In genomic region chr3:186109897-186110803, GRCh38 we compare ENCODE assay signal across 1 cellular context.
A peak's percentile ranks its signal among the peaks of the same experiment; 100 is the strongest.
TF ChIP-seq lines count a peak whose summit lies in the region.

No MANE protein-coding gene starts in this region.

TF ChIP-seq in HepG2, 621 proteins besides CTCF, POLR2A, EP300 and RAD21 (continued from another document):
- TF ChIP-seq ARNT2 (CRISPR knock-in tag; IDR thresholded peaks at IDR 0.05; ENCODE audit: low read depth) (no peak), REXO4 (CRISPR knock-in tag; IDR thresholded peaks at IDR 0.05; ENCODE audit: borderline replicate concordance) (no peak), CAMTA2 (CRISPR knock-in tag; IDR thresholded peaks at IDR 0.05; ENCODE audit: borderline replicate concordance) (no peak; the same call in 1 of the 2 replicates), ZNF343 (CRISPR knock-in tag; IDR thresholded peaks at IDR 0.05) (no peak), ZSCAN21 (CRISPR knock-in tag; IDR thresholded peaks at IDR 0.05; ENCODE audit: borderline replicate concordance) (no peak), ZNF773 (CRISPR knock-in tag; IDR thresholded peaks at IDR 0.05; ENCODE audit: borderline replicate concordance) (no peak), ZNF30 (CRISPR knock-in tag; IDR thresholded peaks at IDR 0.05) (no peak), ZNF75D (CRISPR knock-in tag; IDR thresholded peaks at IDR 0.05; ENCODE audit: borderline replicate concordance) (no peak), NFKBIZ (CRISPR knock-in tag; IDR thresholded peaks at IDR 0.05) (no peak), ZFX (CRISPR knock-in tag; IDR thresholded peaks at IDR 0.05; ENCODE audit: low read depth) (peak; percentile 8; the same call in 1 of the 2 replicates), HMG20B (CRISPR knock-in tag; conservative IDR thresholded peaks at IDR 0.05) (no peak), PHF5A (CRISPR knock-in tag; IDR thresholded peaks at IDR 0.05; ENCODE audit: low read depth, unreplicated experiment) (no peak), NCOA2 (CRISPR knock-in tag; IDR thresholded peaks at IDR 0.05) (no peak), ZC3H4 (CRISPR knock-in tag; IDR thresholded peaks at IDR 0.05; ENCODE audit: borderline replicate concordance) (no peak), WIZ (CRISPR knock-in tag; IDR thresholded peaks at IDR 0.05) (no peak), ZNF512 (CRISPR knock-in tag; IDR thresholded peaks at IDR 0.05) (no peak), SNAPC2 (CRISPR knock-in tag; IDR thresholded peaks at IDR 0.05) (no peak), ARHGAP35 (CRISPR knock-in tag; IDR thresholded peaks at IDR 0.05; ENCODE audit: borderline replicate concordance) (no peak), ZNF768 (CRISPR knock-in tag; IDR thresholded peaks at IDR 0.05) (no peak), ARNTL (CRISPR knock-in tag; IDR thresholded peaks at IDR 0.05) (no peak), GTF3A (CRISPR knock-in tag; conservative IDR thresholded peaks at IDR 0.05) (no peak), HDAC2 (CRISPR knock-in tag; IDR thresholded peaks at IDR 0.05) (peak; percentile 27; the same call in 1 of the 2 replicates), ZNF510 (CRISPR knock-in tag; IDR thresholded peaks at IDR 0.05; ENCODE audit: low read depth) (no peak), ETV6 (CRISPR knock-in tag; conservative IDR thresholded peaks at IDR 0.05) (no peak), HNF1B (CRISPR knock-in tag; IDR thresholded peaks at IDR 0.05) (peak; percentile 5; the same call in 1 of the 2 replicates), ZNF766 (CRISPR knock-in tag; IDR thresholded peaks at IDR 0.05; ENCODE audit: borderline replicate concordance) (no peak), BATF2 (CRISPR knock-in tag; IDR thresholded peaks at IDR 0.05) (no peak)
- TF ChIP-seq, protein P1, sequence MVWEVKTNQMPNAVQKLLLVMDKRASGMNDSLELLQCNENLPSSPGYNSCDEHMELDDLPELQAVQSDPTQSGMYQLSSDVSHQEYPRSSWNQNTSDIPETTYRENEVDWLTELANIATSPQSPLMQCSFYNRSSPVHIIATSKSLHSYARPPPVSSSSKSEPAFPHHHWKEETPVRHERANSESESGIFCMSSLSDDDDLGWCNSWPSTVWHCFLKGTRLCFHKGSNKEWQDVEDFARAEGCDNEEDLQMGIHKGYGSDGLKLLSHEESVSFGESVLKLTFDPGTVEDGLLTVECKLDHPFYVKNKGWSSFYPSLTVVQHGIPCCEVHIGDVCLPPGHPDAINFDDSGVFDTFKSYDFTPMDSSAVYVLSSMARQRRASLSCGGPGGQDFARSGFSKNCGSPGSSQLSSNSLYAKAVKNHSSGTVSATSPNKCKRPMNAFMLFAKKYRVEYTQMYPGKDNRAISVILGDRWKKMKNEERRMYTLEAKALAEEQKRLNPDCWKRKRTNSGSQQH (CRISPR knock-in tag; IDR thresholded peaks at IDR 0.05; ENCODE audit: low read depth), result no peak
- TF ChIP-seq, protein P2, sequence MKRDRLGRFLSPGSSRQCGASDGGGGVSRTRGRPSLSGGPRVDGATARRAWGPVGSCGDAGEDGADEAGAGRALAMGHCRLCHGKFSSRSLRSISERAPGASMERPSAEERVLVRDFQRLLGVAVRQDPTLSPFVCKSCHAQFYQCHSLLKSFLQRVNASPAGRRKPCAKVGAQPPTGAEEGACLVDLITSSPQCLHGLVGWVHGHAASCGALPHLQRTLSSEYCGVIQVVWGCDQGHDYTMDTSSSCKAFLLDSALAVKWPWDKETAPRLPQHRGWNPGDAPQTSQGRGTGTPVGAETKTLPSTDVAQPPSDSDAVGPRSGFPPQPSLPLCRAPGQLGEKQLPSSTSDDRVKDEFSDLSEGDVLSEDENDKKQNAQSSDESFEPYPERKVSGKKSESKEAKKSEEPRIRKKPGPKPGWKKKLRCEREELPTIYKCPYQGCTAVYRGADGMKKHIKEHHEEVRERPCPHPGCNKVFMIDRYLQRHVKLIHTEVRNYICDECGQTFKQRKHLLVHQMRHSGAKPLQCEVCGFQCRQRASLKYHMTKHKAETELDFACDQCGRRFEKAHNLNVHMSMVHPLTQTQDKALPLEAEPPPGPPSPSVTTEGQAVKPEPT (CRISPR knock-in tag; IDR thresholded peaks at IDR 0.05; ENCODE audit: low read depth), result no peak
- TF ChIP-seq, protein P3, sequence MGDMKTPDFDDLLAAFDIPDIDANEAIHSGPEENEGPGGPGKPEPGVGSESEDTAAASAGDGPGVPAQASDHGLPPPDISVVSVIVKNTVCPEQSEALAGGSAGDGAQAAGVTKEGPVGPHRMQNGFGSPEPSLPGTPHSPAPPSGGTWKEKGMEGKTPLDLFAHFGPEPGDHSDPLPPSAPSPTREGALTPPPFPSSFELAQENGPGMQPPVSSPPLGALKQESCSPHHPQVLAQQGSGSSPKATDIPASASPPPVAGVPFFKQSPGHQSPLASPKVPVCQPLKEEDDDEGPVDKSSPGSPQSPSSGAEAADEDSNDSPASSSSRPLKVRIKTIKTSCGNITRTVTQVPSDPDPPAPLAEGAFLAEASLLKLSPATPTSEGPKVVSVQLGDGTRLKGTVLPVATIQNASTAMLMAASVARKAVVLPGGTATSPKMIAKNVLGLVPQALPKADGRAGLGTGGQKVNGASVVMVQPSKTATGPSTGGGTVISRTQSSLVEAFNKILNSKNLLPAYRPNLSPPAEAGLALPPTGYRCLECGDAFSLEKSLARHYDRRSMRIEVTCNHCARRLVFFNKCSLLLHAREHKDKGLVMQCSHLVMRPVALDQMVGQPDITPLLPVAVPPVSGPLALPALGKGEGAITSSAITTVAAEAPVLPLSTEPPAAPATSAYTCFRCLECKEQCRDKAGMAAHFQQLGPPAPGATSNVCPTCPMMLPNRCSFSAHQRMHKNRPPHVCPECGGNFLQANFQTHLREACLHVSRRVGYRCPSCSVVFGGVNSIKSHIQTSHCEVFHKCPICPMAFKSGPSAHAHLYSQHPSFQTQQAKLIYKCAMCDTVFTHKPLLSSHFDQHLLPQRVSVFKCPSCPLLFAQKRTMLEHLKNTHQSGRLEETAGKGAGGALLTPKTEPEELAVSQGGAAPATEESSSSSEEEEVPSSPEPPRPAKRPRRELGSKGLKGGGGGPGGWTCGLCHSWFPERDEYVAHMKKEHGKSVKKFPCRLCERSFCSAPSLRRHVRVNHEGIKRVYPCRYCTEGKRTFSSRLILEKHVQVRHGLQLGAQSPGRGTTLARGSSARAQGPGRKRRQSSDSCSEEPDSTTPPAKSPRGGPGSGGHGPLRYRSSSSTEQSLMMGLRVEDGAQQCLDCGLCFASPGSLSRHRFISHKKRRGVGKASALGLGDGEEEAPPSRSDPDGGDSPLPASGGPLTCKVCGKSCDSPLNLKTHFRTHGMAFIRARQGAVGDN (CRISPR knock-in tag; IDR thresholded peaks at IDR 0.05), result peak; percentile 67
- TF ChIP-seq, protein P4, sequence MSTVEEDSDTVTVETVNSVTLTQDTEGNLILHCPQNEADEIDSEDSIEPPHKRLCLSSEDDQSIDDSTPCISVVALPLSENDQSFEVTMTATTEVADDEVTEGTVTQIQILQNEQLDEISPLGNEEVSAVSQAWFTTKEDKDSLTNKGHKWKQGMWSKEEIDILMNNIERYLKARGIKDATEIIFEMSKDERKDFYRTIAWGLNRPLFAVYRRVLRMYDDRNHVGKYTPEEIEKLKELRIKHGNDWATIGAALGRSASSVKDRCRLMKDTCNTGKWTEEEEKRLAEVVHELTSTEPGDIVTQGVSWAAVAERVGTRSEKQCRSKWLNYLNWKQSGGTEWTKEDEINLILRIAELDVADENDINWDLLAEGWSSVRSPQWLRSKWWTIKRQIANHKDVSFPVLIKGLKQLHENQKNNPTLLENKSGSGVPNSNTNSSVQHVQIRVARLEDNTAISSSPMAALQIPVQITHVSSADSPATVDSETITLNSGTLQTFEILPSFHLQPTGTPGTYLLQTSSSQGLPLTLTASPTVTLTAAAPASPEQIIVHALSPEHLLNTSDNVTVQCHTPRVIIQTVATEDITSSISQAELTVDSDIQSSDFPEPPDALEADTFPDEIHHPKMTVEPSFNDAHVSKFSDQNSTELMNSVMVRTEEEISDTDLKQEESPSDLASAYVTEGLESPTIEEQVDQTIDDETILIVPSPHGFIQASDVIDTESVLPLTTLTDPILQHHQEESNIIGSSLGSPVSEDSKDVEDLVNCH (CRISPR knock-in tag; IDR thresholded peaks at IDR 0.05), result no peak
- TF ChIP-seq, protein P5, sequence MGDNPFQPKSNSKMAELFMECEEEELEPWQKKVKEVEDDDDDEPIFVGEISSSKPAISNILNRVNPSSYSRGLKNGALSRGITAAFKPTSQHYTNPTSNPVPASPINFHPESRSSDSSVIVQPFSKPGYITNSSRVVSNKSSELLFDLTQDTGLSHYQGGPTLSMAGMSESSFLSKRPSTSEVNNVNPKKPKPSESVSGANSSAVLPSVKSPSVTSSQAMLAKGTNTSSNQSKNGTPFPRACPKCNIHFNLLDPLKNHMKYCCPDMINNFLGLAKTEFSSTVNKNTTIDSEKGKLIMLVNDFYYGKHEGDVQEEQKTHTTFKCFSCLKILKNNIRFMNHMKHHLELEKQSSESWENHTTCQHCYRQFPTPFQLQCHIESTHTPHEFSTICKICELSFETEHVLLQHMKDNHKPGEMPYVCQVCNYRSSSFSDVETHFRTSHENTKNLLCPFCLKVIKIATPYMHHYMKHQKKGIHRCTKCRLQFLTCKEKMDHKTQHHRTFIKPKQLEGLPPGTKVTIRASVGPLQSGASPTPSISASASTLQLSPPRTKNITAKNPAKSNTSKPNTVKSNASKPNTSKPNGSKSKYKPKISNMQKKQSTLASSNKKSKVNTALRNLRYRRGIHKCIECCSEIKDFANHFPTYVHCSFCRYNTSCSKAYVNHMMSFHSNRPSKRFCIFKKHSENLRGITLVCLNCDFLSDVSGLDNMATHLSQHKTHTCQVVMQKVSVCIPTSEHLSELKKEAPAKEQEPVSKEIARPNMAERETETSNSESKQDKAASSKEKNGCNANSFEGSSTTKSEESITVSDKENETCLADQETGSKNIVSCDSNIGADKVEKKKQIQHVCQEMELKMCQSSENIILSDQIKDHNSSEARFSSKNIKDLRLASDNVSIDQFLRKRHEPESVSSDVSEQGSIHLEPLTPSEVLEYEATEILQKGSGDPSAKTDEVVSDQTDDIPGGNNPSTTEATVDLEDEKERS (CRISPR knock-in tag; IDR thresholded peaks at IDR 0.05), result no peak
- TF ChIP-seq, protein P6, sequence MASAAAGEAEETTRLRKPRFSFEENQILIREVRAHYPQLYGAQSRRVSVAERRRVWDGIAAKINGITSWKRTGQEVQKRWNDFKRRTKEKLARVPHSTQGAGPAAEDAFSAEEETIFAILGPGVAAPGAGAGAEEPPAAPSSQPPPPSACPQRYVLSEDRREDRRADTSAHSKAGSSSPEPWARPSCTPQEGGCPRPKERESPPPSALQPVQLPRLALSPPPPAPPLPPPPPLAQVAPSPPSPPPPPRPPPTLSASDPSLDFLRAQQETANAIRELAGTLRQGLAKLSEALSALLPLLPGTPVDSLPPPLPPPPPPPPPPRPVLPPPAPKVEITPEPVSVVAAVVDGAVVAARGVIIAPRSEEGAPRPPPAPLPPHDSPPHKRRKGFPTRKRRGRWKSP (CRISPR knock-in tag; IDR thresholded peaks at IDR 0.05), result 0 out of 2 replicates have a peak, but pooled peaks have one; percentile 4
- TF ChIP-seq, protein P7, sequence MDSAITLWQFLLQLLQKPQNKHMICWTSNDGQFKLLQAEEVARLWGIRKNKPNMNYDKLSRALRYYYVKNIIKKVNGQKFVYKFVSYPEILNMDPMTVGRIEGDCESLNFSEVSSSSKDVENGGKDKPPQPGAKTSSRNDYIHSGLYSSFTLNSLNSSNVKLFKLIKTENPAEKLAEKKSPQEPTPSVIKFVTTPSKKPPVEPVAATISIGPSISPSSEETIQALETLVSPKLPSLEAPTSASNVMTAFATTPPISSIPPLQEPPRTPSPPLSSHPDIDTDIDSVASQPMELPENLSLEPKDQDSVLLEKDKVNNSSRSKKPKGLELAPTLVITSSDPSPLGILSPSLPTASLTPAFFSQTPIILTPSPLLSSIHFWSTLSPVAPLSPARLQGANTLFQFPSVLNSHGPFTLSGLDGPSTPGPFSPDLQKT (CRISPR knock-in tag; IDR thresholded peaks at IDR 0.05; ENCODE audit: borderline replicate concordance), result no peak
- TF ChIP-seq, protein P8, sequence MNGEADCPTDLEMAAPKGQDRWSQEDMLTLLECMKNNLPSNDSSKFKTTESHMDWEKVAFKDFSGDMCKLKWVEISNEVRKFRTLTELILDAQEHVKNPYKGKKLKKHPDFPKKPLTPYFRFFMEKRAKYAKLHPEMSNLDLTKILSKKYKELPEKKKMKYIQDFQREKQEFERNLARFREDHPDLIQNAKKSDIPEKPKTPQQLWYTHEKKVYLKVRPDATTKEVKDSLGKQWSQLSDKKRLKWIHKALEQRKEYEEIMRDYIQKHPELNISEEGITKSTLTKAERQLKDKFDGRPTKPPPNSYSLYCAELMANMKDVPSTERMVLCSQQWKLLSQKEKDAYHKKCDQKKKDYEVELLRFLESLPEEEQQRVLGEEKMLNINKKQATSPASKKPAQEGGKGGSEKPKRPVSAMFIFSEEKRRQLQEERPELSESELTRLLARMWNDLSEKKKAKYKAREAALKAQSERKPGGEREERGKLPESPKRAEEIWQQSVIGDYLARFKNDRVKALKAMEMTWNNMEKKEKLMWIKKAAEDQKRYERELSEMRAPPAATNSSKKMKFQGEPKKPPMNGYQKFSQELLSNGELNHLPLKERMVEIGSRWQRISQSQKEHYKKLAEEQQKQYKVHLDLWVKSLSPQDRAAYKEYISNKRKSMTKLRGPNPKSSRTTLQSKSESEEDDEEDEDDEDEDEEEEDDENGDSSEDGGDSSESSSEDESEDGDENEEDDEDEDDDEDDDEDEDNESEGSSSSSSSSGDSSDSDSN (CRISPR knock-in tag; IDR thresholded peaks at IDR 0.05), result peak; percentile 34; the same call in 1 of the 2 replicates
